15 cellular contexts compared by ENCODE assay signal in genomic region chr1:30974536-30974935, GRCh38.
"Had no signal": no experiment of that assay in that cellular context is flagged by ENCODE, and none has a peak within 500 bp of the region (broad histone marks: within the 10 kb centered on the region; RNA-seq: fewer than 3 reads in every experiment).

No MANE protein-coding gene starts in this region.

- H3K27me3 ChIP-seq: esophagus squamous epithelium, upper lobe of right lung had no signal

- H3K27ac ChIP-seq: esophagus squamous epithelium, lower lobe of right lung, upper lobe of right lung had no signal

- H3K9me3 Mint-ChIP-seq: activated naive CD8-positive, alpha-beta T cell treated with anti-CD3 and anti-CD28 coated beads, Interleukin-2, amount 10 ng/mL, durations not matched to agents 7 days and 5 days; naive B cell; stimulated activated naive CD8-positive, alpha-beta T cell treated with anti-CD3 and anti-CD28 coated beads, Interleukin-15, Interleukin-2, amounts not matched to agents 100 ng/mL and 50 ng/mL, for 24 hours had no signal

- H3K27me3 Mint-ChIP-seq: activated naive CD8-positive, alpha-beta T cell treated with anti-CD3 and anti-CD28 coated beads, Interleukin-2, amount 10 ng/mL, durations not matched to agents 7 days and 5 days; naive B cell; stimulated activated naive CD8-positive, alpha-beta T cell treated with anti-CD3 and anti-CD28 coated beads, Interleukin-15, Interleukin-2, amounts not matched to agents 100 ng/mL and 50 ng/mL, for 24 hours; T-helper 17 cell had no signal

- H3K4me3 ChIP-seq: esophagus squamous epithelium, lower lobe of right lung, upper lobe of right lung had no signal

- H3K4me3 Mint-ChIP-seq: activated naive CD8-positive, alpha-beta T cell treated with anti-CD3 and anti-CD28 coated beads, Interleukin-2, amount 10 ng/mL, durations not matched to agents 7 days and 5 days; stimulated activated naive CD8-positive, alpha-beta T cell treated with anti-CD3 and anti-CD28 coated beads, Interleukin-15, Interleukin-2, amounts not matched to agents 100 ng/mL and 50 ng/mL, for 24 hours; T-helper 17 cell had no signal

- H3K9me3 ChIP-seq: esophagus squamous epithelium, lower lobe of right lung, upper lobe of right lung had no signal

- ATAC-seq: left cardiac atrium, lower lobe of right lung, T-helper 17 cell, upper lobe of right lung had no signal

- H3K27ac Mint-ChIP-seq: T-helper 17 cell had no signal

- DNase-seq: activated gamma-delta T cell; activated naive CD8-positive, alpha-beta T cell treated with anti-CD3 and anti-CD28 coated beads, Interleukin-2, amount 10 ng/mL, durations not matched to agents 7 days and 5 days; activated T-cell treated with anti-CD3 and anti-CD28 coated beads, Interleukin-2, amount 50 U/mL, for 1 hour; anterior cingulate cortex; esophagus squamous epithelium; foreskin fibroblast; glutamatergic neuron; left cardiac atrium; lower lobe of right lung; naive B cell; stimulated activated CD4-positive, alpha-beta T cell treated with anti-CD3 and anti-CD28 coated beads, Interleukin-15, amount 100 ng/mL, for 24 hours; stimulated activated CD4-positive, alpha-beta T cell treated with anti-CD3 and anti-CD28 coated beads, Interleukin-4, amount 100 ng/mL, for 24 hours; T-helper 17 cell; upper lobe of right lung had no signal
